2 cellular contexts compared by ENCODE assay signal in genomic region chr12:130881046-130881445, GRCh38.
TF ChIP-seq lines count a peak whose summit lies in the region.

No MANE protein-coding gene starts in this region.

TF ChIP-seq in HEK293T, 16 proteins besides CTCF, POLR2A, EP300 and RAD21:
- TF ChIP-seq TARDBP (IDR thresholded peaks at IDR 0.05) (peak; percentile 73), FOXM1 (IDR thresholded peaks at IDR 0.05; ENCODE audit: borderline replicate concordance) (no peak)

TF ChIP-seq in K562, 482 proteins besides CTCF, POLR2A, EP300 and RAD21:
- TF ChIP-seq COPS2 (conservative IDR thresholded peaks at IDR 0.05) (no peak), CLOCK (CRISPR knock-in tag; IDR thresholded peaks at IDR 0.05; ENCODE audit: borderline replicate concordance) (no peak), BACH1 (tag; IDR thresholded peaks at IDR 0.05) (no peak), CHCHD3 (CRISPR knock-in tag; IDR thresholded peaks at IDR 0.05) (no peak), LARP7 (IDR thresholded peaks at IDR 0.05) (peak; percentile 70; the same call in 1 of the 2 replicates), GTF3C2 (IDR thresholded peaks at IDR 0.05; ENCODE audit: borderline replicate concordance, extremely low read depth, insufficient read length) (no peak), RBM39 (optimal IDR thresholded peaks at IDR 0.05; ENCODE audit: low read depth, low read length) (no peak), HMGXB4 (CRISPR knock-in tag; IDR thresholded peaks at IDR 0.05) (no peak), EZH2 (IDR thresholded peaks at IDR 0.05; ENCODE audit: borderline replicate concordance, low read depth, low read length) (no peak), SREBF2 (CRISPR knock-in tag; IDR thresholded peaks at IDR 0.05) (no peak), MTA3 (IDR thresholded peaks at IDR 0.05; ENCODE audit: borderline replicate concordance) (no peak), C11orf30 (IDR thresholded peaks at IDR 0.05; ENCODE audit: low read depth) (no peak), CHAMP1 (IDR thresholded peaks at IDR 0.05) (no peak), ZNF197 (CRISPR knock-in tag; IDR thresholded peaks at IDR 0.05; ENCODE audit: low read depth) (no peak), SIX5 (IDR thresholded peaks at IDR 0.05; ENCODE audit: borderline replicate concordance in 1 of 2, insufficient read depth in 1 of 2, low read depth in 1 of 2, low read length in 2 of 2) (no peak), ZHX1 (conservative IDR thresholded peaks at IDR 0.05; ENCODE audit: low read length) (no peak), XRCC4 (IDR thresholded peaks at IDR 0.05; ENCODE audit: extremely low read depth, insufficient read depth, insufficient read length) (no peak), TRIM24 (IDR thresholded peaks at IDR 0.05) (peak in 1 of 2 experiments; percentile 27; a peak in 1 of 4 replicates), GABPA (tag; conservative IDR thresholded peaks at IDR 0.05; ENCODE audit: low read depth) (no peak), HMG20A (CRISPR knock-in tag; conservative IDR thresholded peaks at IDR 0.05) (no peak), HMGN3 (IDR thresholded peaks at IDR 0.05; ENCODE audit: borderline replicate concordance, extremely low read depth, insufficient read length, low read depth, low read length) (no peak), MTA1 (IDR thresholded peaks at IDR 0.05; ENCODE audit: borderline replicate concordance) (no peak), GABPB1 (CRISPR knock-in tag; IDR thresholded peaks at IDR 0.05) (no peak), PHF8 (IDR thresholded peaks at IDR 0.05; ENCODE audit: borderline replicate concordance, low read length) (no peak), DACH1 (IDR thresholded peaks at IDR 0.05; ENCODE audit: partially characterized antibody) (no peak), FOXA1 (IDR thresholded peaks at IDR 0.05; ENCODE audit: borderline replicate concordance) (no peak), IRF1 (CRISPR knock-in tag; IDR thresholded peaks at IDR 0.05; ENCODE audit: borderline replicate concordance) (no peak), DPF2 (IDR thresholded peaks at IDR 0.05) (peak; percentile 29; the same call in 1 of the 2 replicates), HNRNPK (IDR thresholded peaks at IDR 0.05; ENCODE audit: low read depth, low read length, poor library complexity, severe bottlenecking) (no peak), SMARCA5 (IDR thresholded peaks at IDR 0.05) (0 out of 2 replicates have a peak, but pooled peaks have one; percentile 23), CCAR2 (IDR thresholded peaks at IDR 0.05; ENCODE audit: low read depth, low read length) (no peak), SUPT5H (IDR thresholded peaks at IDR 0.05) (peak; percentile 36; the same call in 1 of the 2 replicates), NR3C1 (CRISPR knock-in tag; IDR thresholded peaks at IDR 0.05) (no peak), ARID1B (IDR thresholded peaks at IDR 0.05) (0 out of 2 replicates have a peak, but pooled peaks have one; percentile 9), PHF20 (IDR thresholded peaks at IDR 0.05; ENCODE audit: partially characterized antibody) (peak; percentile 43), ARHGAP35 (IDR thresholded peaks at IDR 0.05; ENCODE audit: partially characterized antibody) (peak; percentile 22), PTRF (tag; IDR thresholded peaks at IDR 0.05) (no peak), ELF4 (CRISPR knock-in tag; IDR thresholded peaks at IDR 0.05) (peak; percentile 60; the same call in 1 of the 2 replicates), HLTF (IDR thresholded peaks at IDR 0.05) (0 out of 2 replicates have a peak, but pooled peaks have one; percentile 41), TCF7 (IDR thresholded peaks at IDR 0.05; ENCODE audit: borderline replicate concordance) (no peak), CCNT2 (IDR thresholded peaks at IDR 0.05; ENCODE audit: borderline replicate concordance, extremely low read depth, insufficient read length, low read depth, low read length) (no peak), ZFP36 (IDR thresholded peaks at IDR 0.05; ENCODE audit: low read depth, low read length, partially characterized antibody) (no peak), PHF21A (IDR thresholded peaks at IDR 0.05; ENCODE audit: borderline replicate concordance, low read depth) (no peak), FOXK2 (conservative IDR thresholded peaks at IDR 0.05 in 1 of 2, IDR thresholded peaks at IDR 0.05 in 1 of 2; ENCODE audit: low read depth in 2 of 2) (no peak)
